In genomic region chr7:155231241-155231800, GRCh38 we compare ENCODE assay signal across 23 cellular contexts.
"Had no signal": no experiment of that assay in that cellular context is flagged by ENCODE, and none has a peak within 500 bp of the region (broad histone marks: within the 10 kb centered on the region; RNA-seq: fewer than 3 reads in every experiment).

No MANE protein-coding gene starts in this region.

- DNase-seq: activated B cell treated with CpG ODN at 0.5 μM for 24 hours; activated CD4-positive, alpha-beta memory T cell treated with anti-CD3 and anti-CD28 coated beads for 36 hours; activated CD4-positive, alpha-beta T cell treated with anti-CD3 and anti-CD28 coated beads for 36 hours; activated CD8-positive, alpha-beta memory T cell treated with anti-CD3 and anti-CD28 coated beads, Interleukin-2, amount 10 ng/mL, durations not matched to agents 7 days and 5 days; activated gamma-delta T cell; anterior cingulate cortex; caudate nucleus; effector CD4-positive, alpha-beta T cell; hypothalamus; mesendoderm; mucosa of descending colon; naive B cell; substantia nigra; T1000; thyroid gland had no signal

- H3K27ac Mint-ChIP-seq: activated B cell treated with CpG ODN at 0.5 μM for 24 hours; activated CD4-positive, alpha-beta memory T cell treated with anti-CD3 and anti-CD28 coated beads for 36 hours; activated CD4-positive, alpha-beta T cell treated with anti-CD3 and anti-CD28 coated beads for 36 hours; activated CD8-positive, alpha-beta memory T cell treated with anti-CD3 and anti-CD28 coated beads, Interleukin-2, amount 10 ng/mL, durations not matched to agents 7 days and 5 days; activated naive CD4-positive, alpha-beta T cell treated with anti-CD3 and anti-CD28 coated beads, Interleukin-2, amount 50 U/mL, for 24 hours; activated T-helper 1 cell treated with anti-CD3 and anti-CD28 coated beads, Interleukin-12 subunit alpha, Interleukin-12 subunit beta, Interleukin-2, Interleukin-4 antibody, amounts not matched to agents 30 ng/mL and 10 ng/mL and 1 ng/mL, durations not matched to agents 14 hours and 24 hours and 36 hours; brain; dendritic cell treated with granulocyte-macrophage colony-stimulating factor and Interleukin-4, amounts not matched to agents 40 ng/mL and 50 ng/mL, for 4 days; naive B cell; stimulated activated naive CD8-positive, alpha-beta T cell treated with anti-CD3 and anti-CD28 coated beads, Interleukin-15, Interleukin-2, amounts not matched to agents 100 ng/mL and 50 ng/mL, for 24 hours had no signal

- H3K9me3 Mint-ChIP-seq: activated B cell treated with CpG ODN at 0.5 μM for 24 hours; activated CD4-positive, alpha-beta memory T cell treated with anti-CD3 and anti-CD28 coated beads for 36 hours; activated naive CD4-positive, alpha-beta T cell treated with anti-CD3 and anti-CD28 coated beads, Interleukin-2, amount 50 U/mL, for 24 hours; activated T-helper 1 cell treated with anti-CD3 and anti-CD28 coated beads, Interleukin-12 subunit alpha, Interleukin-12 subunit beta, Interleukin-2, Interleukin-4 antibody, amounts not matched to agents 30 ng/mL and 10 ng/mL and 1 ng/mL, durations not matched to agents 14 hours and 24 hours and 36 hours; brain; dendritic cell treated with granulocyte-macrophage colony-stimulating factor and Interleukin-4, amounts not matched to agents 40 ng/mL and 50 ng/mL, for 4 days; naive B cell; stimulated activated naive CD8-positive, alpha-beta T cell treated with anti-CD3 and anti-CD28 coated beads, Interleukin-15, Interleukin-2, amounts not matched to agents 100 ng/mL and 50 ng/mL, for 24 hours had no signal

- H3K4me1 ChIP-seq: prostate gland, thyroid gland had no signal

- H3K27me3 ChIP-seq: thyroid gland had no signal

- H3K4me3 ChIP-seq: mucosa of descending colon, prostate gland, thyroid gland had no signal

- FAIRE-seq: frontal cortex had no signal

- H3K9me3 ChIP-seq: mucosa of descending colon, prostate gland, thyroid gland had no signal

- H3K4me1 Mint-ChIP-seq: activated B cell treated with CpG ODN at 0.5 μM for 24 hours; activated CD4-positive, alpha-beta T cell treated with anti-CD3 and anti-CD28 coated beads for 36 hours; activated CD8-positive, alpha-beta memory T cell treated with anti-CD3 and anti-CD28 coated beads, Interleukin-2, amount 10 ng/mL, durations not matched to agents 7 days and 5 days; activated naive CD4-positive, alpha-beta T cell treated with anti-CD3 and anti-CD28 coated beads, Interleukin-2, amount 50 U/mL, for 24 hours had no signal

- H3K27ac ChIP-seq: prostate gland, thyroid gland had no signal

- H3K36me3 Mint-ChIP-seq: activated CD4-positive, alpha-beta memory T cell treated with anti-CD3 and anti-CD28 coated beads for 36 hours; activated CD8-positive, alpha-beta memory T cell treated with anti-CD3 and anti-CD28 coated beads, Interleukin-2, amount 10 ng/mL, durations not matched to agents 7 days and 5 days; activated naive CD4-positive, alpha-beta T cell treated with anti-CD3 and anti-CD28 coated beads, Interleukin-2, amount 50 U/mL, for 24 hours; brain; naive B cell had no signal

- H3K4me3 Mint-ChIP-seq: activated B cell treated with CpG ODN at 0.5 μM for 24 hours; activated CD4-positive, alpha-beta memory T cell treated with anti-CD3 and anti-CD28 coated beads for 36 hours; activated CD4-positive, alpha-beta T cell treated with anti-CD3 and anti-CD28 coated beads for 36 hours; activated CD8-positive, alpha-beta memory T cell treated with anti-CD3 and anti-CD28 coated beads, Interleukin-2, amount 10 ng/mL, durations not matched to agents 7 days and 5 days; activated naive CD4-positive, alpha-beta T cell treated with anti-CD3 and anti-CD28 coated beads, Interleukin-2, amount 50 U/mL, for 24 hours; activated T-helper 1 cell treated with anti-CD3 and anti-CD28 coated beads, Interleukin-12 subunit alpha, Interleukin-12 subunit beta, Interleukin-2, Interleukin-4 antibody, amounts not matched to agents 30 ng/mL and 10 ng/mL and 1 ng/mL, durations not matched to agents 14 hours and 24 hours and 36 hours; brain; dendritic cell treated with granulocyte-macrophage colony-stimulating factor and Interleukin-4, amounts not matched to agents 40 ng/mL and 50 ng/mL, for 4 days; naive B cell; stimulated activated naive CD8-positive, alpha-beta T cell treated with anti-CD3 and anti-CD28 coated beads, Interleukin-15, Interleukin-2, amounts not matched to agents 100 ng/mL and 50 ng/mL, for 24 hours had no signal

- H3K27me3 Mint-ChIP-seq: activated CD4-positive, alpha-beta memory T cell treated with anti-CD3 and anti-CD28 coated beads for 36 hours; activated naive CD4-positive, alpha-beta T cell treated with anti-CD3 and anti-CD28 coated beads, Interleukin-2, amount 50 U/mL, for 24 hours had no signal

- H3K36me3 ChIP-seq: prostate gland, thyroid gland had no signal

- ATAC-seq: activated CD4-positive, alpha-beta T cell treated with anti-CD3 and anti-CD28 coated beads for 36 hours; activated CD8-positive, alpha-beta memory T cell treated with anti-CD3 and anti-CD28 coated beads, Interleukin-2, amount 10 ng/mL, durations not matched to agents 7 days and 5 days; esophagus mucosa; mucosa of descending colon had no signal
